Comparison of ENCODE assay signal across 18 cellular contexts in the genomic region with DNA sequence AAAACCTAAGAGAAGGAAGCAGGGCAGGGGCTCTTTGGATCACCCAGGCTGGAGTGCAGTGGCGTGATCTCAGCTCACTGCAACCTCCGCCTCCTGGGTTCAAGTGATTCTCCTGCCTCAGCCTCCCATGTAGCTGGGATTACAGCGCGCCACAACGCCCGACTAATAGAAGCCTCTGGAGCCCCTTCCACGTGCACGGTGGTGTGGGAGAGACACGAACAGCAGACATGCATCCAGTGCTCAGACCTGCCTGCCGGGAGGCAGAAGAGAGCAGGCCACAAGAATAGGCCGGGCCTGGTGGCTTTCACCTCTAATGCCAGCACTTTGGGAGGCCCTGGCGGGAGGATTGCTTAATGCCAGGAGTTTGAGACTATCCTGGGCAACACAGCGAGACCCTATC.
"Had no signal": no experiment of that assay in that cellular context is flagged by ENCODE, and none has a peak within 500 bp of the region (broad histone marks: within the 10 kb centered on the region; RNA-seq: fewer than 3 reads in every experiment).

No MANE protein-coding gene starts in this region.

- H3K27me3 Mint-ChIP-seq: activated CD4-positive, alpha-beta T cell treated with anti-CD3 and anti-CD28 coated beads, Interleukin-2, amount 10 ng/mL, durations not matched to agents 24 days and 14 days had no signal

- H3K36me3 ChIP-seq: SJCRH30 had no signal

- H3K4me1 Mint-ChIP-seq: activated CD4-positive, alpha-beta T cell treated with anti-CD3 and anti-CD28 coated beads, Interleukin-2, amount 10 ng/mL, durations not matched to agents 24 days and 14 days; naive thymus-derived CD4-positive, alpha-beta T cell had no signal

- H3K4me3 ChIP-seq: SJCRH30, skin epidermis had no signal

- H3K27ac Mint-ChIP-seq: activated CD4-positive, alpha-beta T cell treated with anti-CD3 and anti-CD28 coated beads, Interleukin-2, amount 10 ng/mL, durations not matched to agents 24 days and 14 days; endodermal cell; naive thymus-derived CD4-positive, alpha-beta T cell; T-helper 2 cell treated with Interferon-gamma antibody and Interleukin-4, amounts not matched to agents 5 μg/mL and 100 μg/mL, for 36 hours had no signal

- H3K9ac ChIP-seq: parathyroid adenoma had no signal

- H3K27me3 ChIP-seq: SJCRH30 had no signal

- H3K36me3 Mint-ChIP-seq: naive thymus-derived CD4-positive, alpha-beta T cell had no signal

- H3K4me1 ChIP-seq: parathyroid adenoma had no signal

- H3K4me3 Mint-ChIP-seq: activated CD4-positive, alpha-beta T cell treated with anti-CD3 and anti-CD28 coated beads, Interleukin-2, amount 10 ng/mL, durations not matched to agents 24 days and 14 days; endodermal cell; naive thymus-derived CD4-positive, alpha-beta T cell; T-helper 2 cell treated with Interferon-gamma antibody and Interleukin-4, amounts not matched to agents 5 μg/mL and 100 μg/mL, for 36 hours had no signal

- H3K9me3 ChIP-seq: SJCRH30 had no signal

- ATAC-seq: naive thymus-derived CD4-positive, alpha-beta T cell had no signal

- DNase-seq: activated CD4-positive, alpha-beta T cell treated with anti-CD3 and anti-CD28 coated beads, Interleukin-2, amount 10 ng/mL, durations not matched to agents 24 days and 14 days; activated CD4-positive, CD25-positive, alpha-beta regulatory T cell; activated naive CD4-positive, alpha-beta T cell; anterior cingulate cortex; cerebellar nuclear complex; endodermal cell; erythroblast; glutamatergic neuron; kidney glomerular epithelial cell; naive thymus-derived CD4-positive, alpha-beta T cell; stimulated activated CD4-positive, alpha-beta T cell treated with anti-CD3 and anti-CD28 coated beads, Interleukin-4, amount 100 ng/mL, for 4 hours; stimulated activated CD8-positive, alpha-beta memory T cell treated with anti-CD3 and anti-CD28 coated beads, Interleukin-4, amount 100 ng/mL, for 48 hours; stimulated activated naive CD4-positive, alpha-beta T cell treated with Interleukin-2 at 50 U/mL for 16 hours; SW 1271 had no signal

- H3K9me3 Mint-ChIP-seq: activated CD4-positive, alpha-beta T cell treated with anti-CD3 and anti-CD28 coated beads, Interleukin-2, amount 10 ng/mL, durations not matched to agents 24 days and 14 days; endodermal cell; T-helper 2 cell treated with Interferon-gamma antibody and Interleukin-4, amounts not matched to agents 5 μg/mL and 100 μg/mL, for 36 hours had no signal

- H3K79me2 ChIP-seq: parathyroid adenoma had no signal

- H2AFZ ChIP-seq: parathyroid adenoma had no signal
